18 cellular contexts compared by ENCODE assay signal in the genomic region with DNA sequence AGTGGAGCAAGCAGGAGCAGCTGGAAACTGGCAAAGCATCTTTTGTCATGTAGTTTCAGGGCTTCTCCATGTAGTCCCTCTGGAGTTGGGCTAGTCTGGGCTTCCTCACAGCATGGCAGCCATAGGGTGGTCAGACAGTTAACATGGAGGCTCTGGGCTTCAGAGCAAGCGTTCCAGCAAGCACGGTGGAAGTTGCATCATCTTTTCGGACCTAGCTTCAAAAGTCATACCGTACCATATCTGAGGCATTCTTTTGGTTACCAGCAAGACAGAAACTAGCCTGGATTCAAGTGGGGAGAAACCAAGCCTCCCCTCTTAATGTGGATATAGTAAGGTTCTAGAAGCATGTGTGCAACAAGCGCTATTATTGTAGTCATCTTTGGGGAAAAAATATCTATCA.
A peak's percentile ranks its signal among the peaks of the same experiment; 100 is the strongest.
DNase-seq lines count a peak whose midpoint lies in the region; ATAC-seq and TF ChIP-seq lines count a peak whose summit lies in the region.
"Had no signal": no experiment of that assay in that cellular context is flagged by ENCODE, and none has a peak within 500 bp of the region (broad histone marks: within the 10 kb centered on the region; RNA-seq: fewer than 3 reads in every experiment).

No MANE protein-coding gene starts in this region.

- no peak overlapping the region for H2AK5ac ChIP-seq in mesendoderm (ENCODE audit: low read length)

- H3K27ac ChIP-seq in BLaER1 (0 out of 2 replicates have a peak overlapping the region, but pooled peaks have one; percentile 19), GM23338 (ENCODE audit: low read depth) (no peak overlapping the region), mesendoderm (ENCODE audit: low read depth, low read length) (no peak overlapping the region), esophagus muscularis mucosa (replicated peaks in 1 of 4) (no peak overlapping the region)

- no peaks in the 10 kb centered on the region for H3K9me3 ChIP-seq in BLaER1
- no peaks in the 10 kb centered on the region for H3K9me3 ChIP-seq in esophagus muscularis mucosa
- H3K9me3 ChIP-seq: BE2C, HAP-1 had no signal

- no peak overlapping the region for H4K5ac ChIP-seq in mesendoderm (ENCODE audit: low read length)

- H4K20me1 ChIP-seq in BLaER1 (no peaks in the 10 kb centered on the region), GM23338 (replicated peaks; ENCODE audit: insufficient read depth) (no peaks in the 10 kb centered on the region)

- H3K27me3 ChIP-seq in BLaER1 (no peaks in the 10 kb centered on the region), GM23338 (ENCODE audit: insufficient read depth) (no peaks in the 10 kb centered on the region), mesendoderm (ENCODE audit: insufficient read depth, low read length, poor library complexity) (no peaks in the 10 kb centered on the region), esophagus muscularis mucosa (no peaks in the 10 kb centered on the region)
- H3K27me3 ChIP-seq: BE2C had no signal

- H3K27me3 Mint-ChIP-seq in GM23338 (ENCODE audit: insufficient read depth, low read depth, poor library complexity) (no peaks in the 10 kb centered on the region), WTC11 (ENCODE audit: low read depth) (no peaks in the 10 kb centered on the region)
- peaks cover 10% of the 10 kb centered on the region in 2 donors for H3K27me3 Mint-ChIP-seq in stimulated activated naive B cell treated with anti-CD40 and anti-IgM and Interleukin-4, amounts not matched to agents 10 μg/mL and 1 μg/mL and 100 μg/mL, for 72 hours
- H3K27me3 Mint-ChIP-seq: CD4-positive, alpha-beta memory T cell had no signal

- H3K36me3 Mint-ChIP-seq in GM23338 (ENCODE audit: low read depth) (peaks cover 3% of the 10 kb centered on the region; the same call in 2 of the 3 replicates), WTC11 (no peaks in the 10 kb centered on the region)
- no peaks in the 10 kb centered on the region for H3K36me3 Mint-ChIP-seq in stimulated activated naive B cell treated with anti-CD40 and anti-IgM and Interleukin-4, amounts not matched to agents 10 μg/mL and 1 μg/mL and 100 μg/mL, for 72 hours
- H3K36me3 Mint-ChIP-seq: CD14-positive monocyte; CD4-positive, alpha-beta memory T cell had no signal

- no CpG with 5 or more reads among the region's 5 CpGs for WGBS in mesendoderm (ENCODE audit: extremely low coverage, insufficient coverage, low lambda C conversion rate)
- 74% methylated on average over 5 of the region's 5 CpGs for WGBS in esophagus muscularis mucosa

- H3K27ac Mint-ChIP-seq in GM23338 (peak overlapping the region; percentile 88), WTC11 (peak overlapping the region; percentile 38; the same call in 1 of the 2 replicates)
- H3K27ac Mint-ChIP-seq in stimulated activated naive B cell treated with anti-CD40 and anti-IgM and Interleukin-4, amounts not matched to agents 10 μg/mL and 1 μg/mL and 100 μg/mL, for 72 hours = no peak overlapping the region
- H3K27ac Mint-ChIP-seq: CD14-positive monocyte had no signal

- H3K79me2 ChIP-seq in GM23338 (replicated peaks; ENCODE audit: insufficient read depth) (no peaks in the 10 kb centered on the region), mesendoderm (ENCODE audit: control insufficient read depth, insufficient read depth, low read length) (no peaks in the 10 kb centered on the region)

- peak overlapping the region; percentile 52 for H3K4ac ChIP-seq in mesendoderm (ENCODE audit: low read depth, low read length)

- no peaks in the 10 kb centered on the region for H3K79me1 ChIP-seq in mesendoderm (ENCODE audit: low read length)

- H3K18ac ChIP-seq in mesendoderm (ENCODE audit: low read length) = no peak overlapping the region

- ATAC-seq in GM23338 (no peak), WTC11 (no peak)
- no peak for ATAC-seq in stimulated activated naive B cell treated with anti-CD40 and anti-IgM and Interleukin-4, amounts not matched to agents 10 μg/mL and 1 μg/mL and 100 μg/mL, for 72 hours (replicated peaks)

- no peak overlapping the region for H3K4me3 Mint-ChIP-seq in GM23338
- no peak overlapping the region for H3K4me3 Mint-ChIP-seq in WTC11
- H3K4me3 Mint-ChIP-seq in stimulated activated naive B cell treated with anti-CD40 and anti-IgM and Interleukin-4, amounts not matched to agents 10 μg/mL and 1 μg/mL and 100 μg/mL, for 72 hours = no peak overlapping the region
- H3K4me3 Mint-ChIP-seq: CD14-positive monocyte had no signal

- no peaks in the 10 kb centered on the region for H3K9me3 Mint-ChIP-seq in GM23338
- H3K9me3 Mint-ChIP-seq in WTC11 = peaks cover 7% of the 10 kb centered on the region; the same call in 1 of the 2 replicates
- H3K9me3 Mint-ChIP-seq in stimulated activated naive B cell treated with anti-CD40 and anti-IgM and Interleukin-4, amounts not matched to agents 10 μg/mL and 1 μg/mL and 100 μg/mL, for 72 hours = peaks cover 0 to 4% of the 10 kb centered on the region in 2 donors
- H3K9me3 Mint-ChIP-seq: CD4-positive, alpha-beta memory T cell had no signal

- no peak overlapping the region for H3K4me3 ChIP-seq in BLaER1
- no peak overlapping the region for H3K4me3 ChIP-seq in GM23338
- H3K4me3 ChIP-seq in mesendoderm (ENCODE audit: low read length) = no peak overlapping the region
- no peak overlapping the region for H3K4me3 ChIP-seq in esophagus muscularis mucosa
- H3K4me3 ChIP-seq: HAP-1 had no signal

- H3K4me1 ChIP-seq in BLaER1 = peaks cover 29% of the 10 kb centered on the region
- H3K4me1 ChIP-seq in GM23338 (ENCODE audit: insufficient read depth) = peaks cover 31% of the 10 kb centered on the region
- no peaks in the 10 kb centered on the region for H3K4me1 ChIP-seq in mesendoderm (ENCODE audit: control insufficient read depth, low read depth, low read length)
- H3K4me1 ChIP-seq in esophagus muscularis mucosa = no peaks in the 10 kb centered on the region
- H3K4me1 ChIP-seq: BE2C, HAP-1 had no signal

- no peak overlapping the region for H2AFZ ChIP-seq in GM23338

- H2BK5ac ChIP-seq in mesendoderm (ENCODE audit: low read length) = no peak overlapping the region

- H3K4me1 Mint-ChIP-seq in GM23338 (peaks cover 36% of the 10 kb centered on the region), WTC11 (peaks cover 35% of the 10 kb centered on the region)
- H3K4me1 Mint-ChIP-seq in stimulated activated naive B cell treated with anti-CD40 and anti-IgM and Interleukin-4, amounts not matched to agents 10 μg/mL and 1 μg/mL and 100 μg/mL, for 72 hours = no peaks in the 10 kb centered on the region
- H3K4me1 Mint-ChIP-seq: CD14-positive monocyte had no signal

- TF ChIP-seq POLR2A in esophagus muscularis mucosa (IDR thresholded peaks at IDR 0.05; ENCODE audit: low read depth) = no peak

- CTCF ChIA-PET in WTC11 (lab: Charles Lee) = interaction anchor here (1.0 to 1.5 kb wide), 2 partner anchors 11 to 22 kb away, joined by 3 to 7 read pairs; no protein-coding TSS in a partner anchor

- no peak overlapping the region for H3K56ac ChIP-seq in mesendoderm (ENCODE audit: low read length)

- DNase-seq in GM23338 (ENCODE audit: low spot score) (no peak), WTC11 (ENCODE audit: low spot score) (no peak), mesendoderm (no peak), NCI-H1694 (lab: John Stamatoyannopoulos, UW) (no peak), AML-193 (lab: John Stamatoyannopoulos, UW) (no peak), esophagus muscularis mucosa (ENCODE audit: extremely low spot score) (no peak)
- no peak for DNase-seq in stimulated activated naive B cell treated with anti-CD40 and anti-IgM and Interleukin-4, amounts not matched to agents 10 μg/mL and 1 μg/mL and 100 μg/mL, for 72 hours
- DNase-seq: BE2C, DMS153, DMS79, GF-D8, GOT3, IMR-90, KBM-7 had no signal

- H3K36me3 ChIP-seq in BLaER1 (no peaks in the 10 kb centered on the region), GM23338 (ENCODE audit: insufficient read depth) (no peaks in the 10 kb centered on the region), mesendoderm (ENCODE audit: control insufficient read depth, insufficient read depth, low read length) (no peaks in the 10 kb centered on the region), esophagus muscularis mucosa (no peaks in the 10 kb centered on the region)
- H3K36me3 ChIP-seq: BE2C, HAP-1 had no signal

- H2BK120ac ChIP-seq in mesendoderm (ENCODE audit: low read depth, low read length) = no peak overlapping the region

- TF ChIP-seq EP300 in esophagus muscularis mucosa (IDR thresholded peaks at IDR 0.05) = no peak

- POLR2A ChIA-PET in WTC11 (lab: Charles Lee) = no interaction called here

- peak overlapping the region; percentile 62; the same call in 1 of the 2 replicates for H3K4me2 ChIP-seq in BLaER1
- H3K4me2 ChIP-seq in GM23338 = no peak overlapping the region
- no peak overlapping the region for H3K4me2 ChIP-seq in mesendoderm (ENCODE audit: low read length)

- H3K9me2 ChIP-seq in GM23338 (ENCODE audit: insufficient read depth) = 0 out of 2 replicates have a peak, but pooled peaks cover 7% of the 10 kb centered on the region

- H2BK15ac ChIP-seq in mesendoderm (replicated peaks; ENCODE audit: low read depth) = no peak overlapping the region

- no peak overlapping the region for H3K23ac ChIP-seq in mesendoderm (ENCODE audit: low read length)

- intact Hi-C loops in esophagus muscularis mucosa (cut with DNase I) = no loop called here

- no peaks in the 10 kb centered on the region for H3F3A ChIP-seq in GM23338 (replicated peaks; ENCODE audit: low read depth)

- no peak overlapping the region for H4K8ac ChIP-seq in mesendoderm (ENCODE audit: low read depth, low read length)

- H3K9ac ChIP-seq in BLaER1 = no peak overlapping the region
- H3K9ac ChIP-seq in mesendoderm (ENCODE audit: low read length) = no peak overlapping the region

- no peak for TF ChIP-seq CTCF in GM23338 (conservative IDR thresholded peaks at IDR 0.05; ENCODE audit: low read depth in 2 of 2)
- no peak for TF ChIP-seq CTCF in WTC11 (IDR thresholded peaks at IDR 0.05)
- TF ChIP-seq CTCF in esophagus muscularis mucosa (IDR thresholded peaks at IDR 0.05) = no peak

TF ChIP-seq in GM23338, 12 proteins besides CTCF, POLR2A, EP300 and RAD21 (continues in another document):
- TF ChIP-seq POLR2AphosphoS5 (IDR thresholded peaks at IDR 0.05; ENCODE audit: low read depth) = no peak
- no peak for TF ChIP-seq ZNF114 (CRISPR knock-in tag; IDR thresholded peaks at IDR 0.05)
